In genomic region chrX:526295-527224, GRCh38 we compare ENCODE assay signal across 25 cellular contexts.
A peak's percentile ranks its signal among the peaks of the same experiment; 100 is the strongest.
DNase-seq lines count a peak whose midpoint lies in the region; ATAC-seq and TF ChIP-seq lines count a peak whose summit lies in the region.
"Had no signal": no experiment of that assay in that cellular context is flagged by ENCODE, and none has a peak within 500 bp of the region (broad histone marks: within the 10 kb centered on the region; RNA-seq: fewer than 3 reads in every experiment).

No MANE protein-coding gene starts in this region.

- ATAC-seq in HG02571 (IDR thresholded peaks at IDR 0.05; ENCODE audit: unreplicated experiment): no peak
- ATAC-seq: activated T-cell treated with anti-CD3 and anti-CD28 coated beads, Interleukin-2, amount 50 U/mL, for 4 hours; mucosa of descending colon had no signal

- H3K9ac ChIP-seq in Karpas-422 (ENCODE audit: low read length): no peak overlapping the region
- no peak overlapping the region for H3K9ac ChIP-seq in endodermal cell (ENCODE audit: extremely low read depth, low read length, poor library complexity, severe bottlenecking)

- H3K9me3 ChIP-seq in Karpas-422 (ENCODE audit: low read length): no peaks in the 10 kb centered on the region
- H3K9me3 ChIP-seq in endodermal cell (ENCODE audit: control insufficient read depth, low read length): peaks cover 10% of the 10 kb centered on the region
- no peaks in the 10 kb centered on the region for H3K9me3 ChIP-seq in osteoblast (ENCODE audit: low read depth, low read length)
- H3K9me3 ChIP-seq: prostate gland, testis, uterus had no signal

- H3K27ac ChIP-seq in Karpas-422 (ENCODE audit: low read length) (no peak overlapping the region), endodermal cell (ENCODE audit: low read depth, low read length) (no peak overlapping the region), osteoblast (ENCODE audit: low read depth, low read length) (no peak overlapping the region)
- H3K27ac ChIP-seq: prostate gland, RWPE1, testis, uterus had no signal

- TF ChIP-seq CTCF in endodermal cell (conservative IDR thresholded peaks at IDR 0.05) (no peak), osteoblast (IDR thresholded peaks at IDR 0.05; ENCODE audit: extremely low read depth, low read depth, low read length) (no peak)

- 51 to 66% methylated on average over 21 to 29 of the region's 29 CpGs for WGBS in endodermal cell (ENCODE audit: insufficient coverage in 1 of 2, insufficient read length in 1 of 2), 2 experiments

- DNase-seq in activated CD4-positive, alpha-beta T cell treated with anti-CD3 and anti-CD28 coated beads for 48 hours: peak; percentile 3
- DNase-seq in activated CD4-positive, alpha-beta T cell treated with anti-CD3 and anti-CD28 coated beads, Interleukin-2, amount 10 ng/mL, durations not matched to agents 7 days and 5 days: no peak
- peak; percentile 85 for DNase-seq in Karpas-422
- DNase-seq in endodermal cell: peak; percentile 46
- DNase-seq in osteoblast (ENCODE audit: insufficient read length, low spot score, missing footprints): peak; percentile 35
- DNase-seq in Ammon's horn (ENCODE audit: low spot score): no peak
- no peak for DNase-seq in NCI-H146 (lab: John Stamatoyannopoulos, UW)
- DNase-seq: 8988T; activated CD4-positive, CD25-positive, alpha-beta regulatory T cell treated with anti-CD3 and anti-CD28 coated beads, Interleukin-2, amount 50 U/mL, for 72 hours; activated naive CD4-positive, alpha-beta T cell treated with Interleukin-2 at 50 U/mL for 16 hours; activated T-cell treated with anti-CD3 and anti-CD28 coated beads, Interleukin-2, amount 50 U/mL, for 4 hours; amniotic stem cell; effector CD4-positive, alpha-beta T cell; mucosa of descending colon; NCI-H1092 treated with DMSO at 0.1 percent for 48 hours; NCI-H187 treated with DMSO at 0.1 percent for 48 hours; NCI-H748 treated with DMSO at 0.1 percent for 48 hours; stimulated activated naive CD4-positive, alpha-beta T cell; testis; uterus had no signal

- H3K4me3 Mint-ChIP-seq in activated CD4-positive, alpha-beta T cell treated with anti-CD3 and anti-CD28 coated beads, Interleukin-2, amount 10 ng/mL, durations not matched to agents 7 days and 5 days: no peak overlapping the region
- H3K4me3 Mint-ChIP-seq in endodermal cell: no peak overlapping the region
- H3K4me3 Mint-ChIP-seq: activated T-cell treated with anti-CD3 and anti-CD28 coated beads, Interleukin-2, amount 50 U/mL, for 4 hours; CD8-positive, alpha-beta memory T cell had no signal

- H3K36me3 ChIP-seq in Karpas-422 (ENCODE audit: insufficient read depth, low read length): no peaks in the 10 kb centered on the region
- H3K36me3 ChIP-seq in endodermal cell (ENCODE audit: control insufficient read depth, insufficient read depth, low read length): no peaks in the 10 kb centered on the region
- no peaks in the 10 kb centered on the region for H3K36me3 ChIP-seq in osteoblast (ENCODE audit: insufficient read depth, low read length)
- H3K36me3 ChIP-seq: prostate gland, uterus had no signal

- CTCF ChIA-PET in activated CD4-positive, alpha-beta T cell treated with anti-CD3 and anti-CD28 coated beads, Interleukin-2, amount 10 ng/mL, durations not matched to agents 7 days and 5 days (lab: Charles Lee): no interaction called here

- H3K27me3 ChIP-seq in Karpas-422 (ENCODE audit: low read length): no peaks in the 10 kb centered on the region
- H3K27me3 ChIP-seq in endodermal cell (ENCODE audit: control insufficient read depth, insufficient read depth, low read length, poor library complexity, severe bottlenecking): peaks cover 8% of the 10 kb centered on the region
- no peaks in the 10 kb centered on the region for H3K27me3 ChIP-seq in osteoblast (ENCODE audit: insufficient read depth, low read length)
- H3K27me3 ChIP-seq: testis, uterus had no signal

- H3K4me2 ChIP-seq in Karpas-422 (ENCODE audit: low read depth, low read length, poor library complexity, severe bottlenecking) (no peak overlapping the region), osteoblast (ENCODE audit: insufficient read depth, low read length) (no peak overlapping the region)

- POLR2A ChIA-PET in activated CD4-positive, alpha-beta T cell treated with anti-CD3 and anti-CD28 coated beads, Interleukin-2, amount 10 ng/mL, durations not matched to agents 7 days and 5 days (lab: Charles Lee): no interaction called here

- H3K27me3 Mint-ChIP-seq in activated CD4-positive, alpha-beta T cell treated with anti-CD3 and anti-CD28 coated beads, Interleukin-2, amount 10 ng/mL, durations not matched to agents 7 days and 5 days: no peaks in the 10 kb centered on the region
- peaks cover 20% of the 10 kb centered on the region for H3K27me3 Mint-ChIP-seq in endodermal cell (ENCODE audit: insufficient read depth)

- no peaks in the 10 kb centered on the region for H3K4me1 Mint-ChIP-seq in activated CD4-positive, alpha-beta T cell treated with anti-CD3 and anti-CD28 coated beads, Interleukin-2, amount 10 ng/mL, durations not matched to agents 7 days and 5 days
- no peaks in the 10 kb centered on the region for H3K4me1 Mint-ChIP-seq in endodermal cell
- H3K4me1 Mint-ChIP-seq: CD8-positive, alpha-beta memory T cell had no signal

- peaks cover 16% of the 10 kb centered on the region for H3K4me1 ChIP-seq in Karpas-422 (ENCODE audit: low read length)
- H3K4me1 ChIP-seq in endodermal cell (ENCODE audit: control insufficient read depth, insufficient read depth, low read length): no peaks in the 10 kb centered on the region
- H3K4me1 ChIP-seq in osteoblast (ENCODE audit: insufficient read depth, low read length): no peaks in the 10 kb centered on the region
- H3K4me1 ChIP-seq: prostate gland, testis, uterus had no signal

- H3K4me3 ChIP-seq in Karpas-422 (ENCODE audit: low read length) (no peak overlapping the region), endodermal cell (ENCODE audit: low read length) (no peak overlapping the region), osteoblast (ENCODE audit: insufficient read depth, low read length) (no peak overlapping the region)
- H3K4me3 ChIP-seq: lung, mucosa of descending colon, prostate gland, testis, uterus had no signal

- no peaks in the 10 kb centered on the region for H3K9me2 ChIP-seq in Karpas-422 (replicated peaks; ENCODE audit: insufficient read depth, low read length)

- H3K79me2 ChIP-seq in Karpas-422 (ENCODE audit: low read length): no peaks in the 10 kb centered on the region
- no peaks in the 10 kb centered on the region for H3K79me2 ChIP-seq in osteoblast (ENCODE audit: insufficient read depth, low read length)

- no peak overlapping the region for H3K27ac Mint-ChIP-seq in activated CD4-positive, alpha-beta T cell treated with anti-CD3 and anti-CD28 coated beads, Interleukin-2, amount 10 ng/mL, durations not matched to agents 7 days and 5 days
- no peak overlapping the region for H3K27ac Mint-ChIP-seq in endodermal cell
- H3K27ac Mint-ChIP-seq: CD8-positive, alpha-beta memory T cell had no signal

- H3K36me3 Mint-ChIP-seq in activated CD4-positive, alpha-beta T cell treated with anti-CD3 and anti-CD28 coated beads, Interleukin-2, amount 10 ng/mL, durations not matched to agents 7 days and 5 days (ENCODE audit: low read depth): no peaks in the 10 kb centered on the region
- H3K36me3 Mint-ChIP-seq in endodermal cell (ENCODE audit: low read depth): no peaks in the 10 kb centered on the region
- H3K36me3 Mint-ChIP-seq: CD8-positive, alpha-beta memory T cell had no signal

- no peak overlapping the region for H2AFZ ChIP-seq in Karpas-422 (ENCODE audit: low read length)
- no peak overlapping the region for H2AFZ ChIP-seq in osteoblast (ENCODE audit: low read length)

- H4K20me1 ChIP-seq in Karpas-422 (ENCODE audit: insufficient read depth, low read depth, low read length): no peaks in the 10 kb centered on the region
- no peaks in the 10 kb centered on the region for H4K20me1 ChIP-seq in osteoblast (ENCODE audit: insufficient read depth, low read length)

- H3K9me3 Mint-ChIP-seq in activated CD4-positive, alpha-beta T cell treated with anti-CD3 and anti-CD28 coated beads, Interleukin-2, amount 10 ng/mL, durations not matched to agents 7 days and 5 days: peaks cover 39% of the 10 kb centered on the region
- H3K9me3 Mint-ChIP-seq in endodermal cell: peaks cover 8% of the 10 kb centered on the region

Comparison
In these comparisons a context has a peak if more than half of its experiments do, and no peak if none do; other contexts are left out.
1. DNase-seq: peak in activated CD4-positive, alpha-beta T cell treated with anti-CD3 and anti-CD28 coated beads for 48 hours (single experiment), Karpas-422 (single experiment), endodermal cell (single experiment) and osteoblast (single experiment); none in activated CD4-positive, alpha-beta T cell treated with anti-CD3 and anti-CD28 coated beads, Interleukin-2, amount 10 ng/mL, durations not matched to agents 7 days and 5 days (single experiment), Ammon's horn (single experiment) and NCI-H146 (single experiment).